Comparison of ENCODE assay signal across 17 cellular contexts in the genomic region with DNA sequence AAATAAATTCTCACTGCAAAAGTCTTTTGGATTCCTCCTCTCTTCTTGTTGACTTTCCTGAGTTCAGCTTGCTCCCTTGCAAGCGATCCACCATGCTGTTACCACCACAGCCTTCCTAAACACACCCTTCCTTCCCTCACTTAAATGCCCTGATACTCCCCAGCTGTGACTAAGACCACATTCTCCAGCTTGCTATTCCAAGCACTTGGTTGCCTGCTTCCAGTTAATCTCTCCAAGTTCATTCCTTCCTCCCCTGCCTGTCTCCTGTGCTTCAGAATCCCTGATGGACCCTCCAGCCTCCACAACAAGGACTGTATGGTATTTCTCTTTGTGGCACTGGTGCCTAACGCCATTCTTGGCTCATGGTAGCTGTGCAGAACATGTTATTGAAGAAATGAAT.
DNase-seq lines count a peak whose midpoint lies in the region; ATAC-seq and TF ChIP-seq lines count a peak whose summit lies in the region.
"Had no signal": no experiment of that assay in that cellular context is flagged by ENCODE, and none has a peak within 500 bp of the region (broad histone marks: within the 10 kb centered on the region; RNA-seq: fewer than 3 reads in every experiment).

No MANE protein-coding gene starts in this region.

- no peak overlapping the region for H3K14ac ChIP-seq in trophoblast cell (ENCODE audit: low read length)

- H3K9me3 Mint-ChIP-seq in HFFc6: peaks cover 50% of the 10 kb centered on the region
- peaks cover 3% of the 10 kb centered on the region for H3K9me3 Mint-ChIP-seq in natural killer cell treated with Interleukin-12 subunit alpha and Interleukin-12 subunit beta and Interleukin-15 and Interleukin-18, amount 100 ng/mL, for 72 hours
- H3K9me3 Mint-ChIP-seq: CD4-positive, alpha-beta T cell had no signal

- no peaks in the 10 kb centered on the region for H3K27me3 ChIP-seq in trophoblast cell (ENCODE audit: insufficient read depth, low read length)

- H3K9ac ChIP-seq in trophoblast cell (ENCODE audit: low read length): no peak overlapping the region

- no peak overlapping the region for H2BK12ac ChIP-seq in trophoblast cell (ENCODE audit: low read length)

- no peak overlapping the region for H3K27ac ChIP-seq in trophoblast cell (ENCODE audit: low read depth, low read length)
- H3K27ac ChIP-seq: 22Rv1, A549, C4-2B had no signal

- H3K79me2 ChIP-seq in trophoblast cell (ENCODE audit: control insufficient read depth, insufficient read depth, low read length, poor library complexity): no peaks in the 10 kb centered on the region

- ATAC-seq in left lobe of liver: no peak
- ATAC-seq in natural killer cell treated with Interleukin-12 subunit alpha and Interleukin-12 subunit beta and Interleukin-15 and Interleukin-18, amount 100 ng/mL, for 72 hours: no peak
- ATAC-seq: A549, HCT116 had no signal

- H3K4me2 ChIP-seq in trophoblast cell (ENCODE audit: low read length): no peak overlapping the region
- H3K4me2 ChIP-seq: A549, GM23338 had no signal

- no peak overlapping the region for H4K8ac ChIP-seq in trophoblast cell (ENCODE audit: low read depth, low read length)

- no peaks in the 10 kb centered on the region for H3K79me1 ChIP-seq in trophoblast cell (ENCODE audit: low read length)

- DNase-seq in M059J (ENCODE audit: low read depth) (peak; percentile 2), ecto neural progenitor cell (ENCODE audit: low spot score) (peak; percentile 17), left lobe of liver (ENCODE audit: low spot score) (peak; percentile 10), trophoblast cell (peak; percentile 52 to 54), GOT3 (lab: John Stamatoyannopoulos, UW) (no peak), HFFc6 (no peak)
- no peak for DNase-seq in natural killer cell treated with Interleukin-12 subunit alpha and Interleukin-12 subunit beta and Interleukin-15 and Interleukin-18, amount 100 ng/mL, for 72 hours (ENCODE audit: low spot score)
- DNase-seq: AML-193; Caco-2; CD4-positive, alpha-beta T cell; GDM1; H7 had no signal

- H2AFZ ChIP-seq in trophoblast cell (ENCODE audit: insufficient read depth, low read length, poor library complexity): no peak overlapping the region
- H2AFZ ChIP-seq: GM23338 had no signal

- no peak overlapping the region for H3K27ac Mint-ChIP-seq in HFFc6
- no peak overlapping the region for H3K27ac Mint-ChIP-seq in natural killer cell treated with Interleukin-12 subunit alpha and Interleukin-12 subunit beta and Interleukin-15 and Interleukin-18, amount 100 ng/mL, for 72 hours
- H3K27ac Mint-ChIP-seq: CD4-positive, alpha-beta T cell; GM23338 had no signal

- H3K36me3 Mint-ChIP-seq in HFFc6 (ENCODE audit: low read depth): 0 out of 2 replicates have a peak, but pooled peaks cover 3% of the 10 kb centered on the region
- H3K36me3 Mint-ChIP-seq in natural killer cell treated with Interleukin-12 subunit alpha and Interleukin-12 subunit beta and Interleukin-15 and Interleukin-18, amount 100 ng/mL, for 72 hours: no peaks in the 10 kb centered on the region

- no peak overlapping the region for H4K12ac ChIP-seq in trophoblast cell (ENCODE audit: low read depth, low read length)

- no peak overlapping the region for H2AK5ac ChIP-seq in trophoblast cell (ENCODE audit: low read length)

- no peak overlapping the region for H3K4ac ChIP-seq in trophoblast cell (ENCODE audit: low read depth, low read length)

- H3K23ac ChIP-seq in trophoblast cell (ENCODE audit: low read length): peak overlapping the region; percentile 11

- H4K91ac ChIP-seq in trophoblast cell (ENCODE audit: low read depth, low read length): no peak overlapping the region

- H3K36me3 ChIP-seq in trophoblast cell (ENCODE audit: control insufficient read depth in 1 of 2, insufficient read depth in 2 of 2, low read length in 2 of 2): no peaks in the 10 kb centered on the region

- no peak overlapping the region for H3K4me3 ChIP-seq in trophoblast cell (ENCODE audit: low read depth, low read length)
- H3K4me3 ChIP-seq: A549, GM23338 had no signal

- no CpG with 5 or more reads among the region's 2 CpGs for WGBS in trophoblast cell (ENCODE audit: extremely low coverage, insufficient coverage, insufficient read length)

- H3K4me3 Mint-ChIP-seq in HFFc6: no peak overlapping the region
- no peak overlapping the region for H3K4me3 Mint-ChIP-seq in natural killer cell treated with Interleukin-12 subunit alpha and Interleukin-12 subunit beta and Interleukin-15 and Interleukin-18, amount 100 ng/mL, for 72 hours
- H3K4me3 Mint-ChIP-seq: CD4-positive, alpha-beta T cell; GM23338 had no signal

- H3K9me3 ChIP-seq in trophoblast cell (ENCODE audit: insufficient read depth, low read depth, low read length): peaks cover 3% of the 10 kb centered on the region
- H3K9me3 ChIP-seq: A549, Caco-2 had no signal

- no peaks in the 10 kb centered on the region for H3K4me1 Mint-ChIP-seq in HFFc6 (ENCODE audit: low read depth)
- no peaks in the 10 kb centered on the region for H3K4me1 Mint-ChIP-seq in natural killer cell treated with Interleukin-12 subunit alpha and Interleukin-12 subunit beta and Interleukin-15 and Interleukin-18, amount 100 ng/mL, for 72 hours (ENCODE audit: low read depth in 2 of 2)

- no peak overlapping the region for H3K18ac ChIP-seq in trophoblast cell (ENCODE audit: low read length)

- H3K4me1 ChIP-seq in trophoblast cell (ENCODE audit: control insufficient read depth in 1 of 2, insufficient read depth in 2 of 2, low read length in 2 of 2): peaks cover 0 to 4% of the 10 kb centered on the region in 2 experiments
- H3K4me1 ChIP-seq: A549, Caco-2 had no signal

- TF ChIP-seq CTCF in HFFc6 (IDR thresholded peaks at IDR 0.05): no peak

- no peak overlapping the region for H2BK5ac ChIP-seq in trophoblast cell (ENCODE audit: low read depth, low read length, poor library complexity)

- H3K27me3 Mint-ChIP-seq in HFFc6 (ENCODE audit: insufficient read depth): peaks cover 1% of the 10 kb centered on the region; the same call in 1 of the 2 replicates
- peaks cover 13 to 18% of the 10 kb centered on the region in 2 donors for H3K27me3 Mint-ChIP-seq in natural killer cell treated with Interleukin-12 subunit alpha and Interleukin-12 subunit beta and Interleukin-15 and Interleukin-18, amount 100 ng/mL, for 72 hours

- H2BK120ac ChIP-seq in trophoblast cell (ENCODE audit: insufficient read depth, low read length, poor library complexity): no peak overlapping the region

Comparison
In these comparisons a context has a peak if more than half of its experiments do, and no peak if none do; other contexts are left out.
1. DNase-seq: peak in M059J (single experiment), ecto neural progenitor cell (single experiment), left lobe of liver (single experiment) and trophoblast cell (2 of 2); none in GOT3 (single experiment), HFFc6 (single experiment) and natural killer cell treated with Interleukin-12 subunit alpha and Interleukin-12 subunit beta and Interleukin-15 and Interleukin-18, amount 100 ng/mL, for 72 hours (single experiment).